In genomic region chr15:76135516-76135915, GRCh38 we compare ENCODE assay signal across 18 cellular contexts.
"Had no signal": no experiment of that assay in that cellular context is flagged by ENCODE, and none has a peak within 500 bp of the region (broad histone marks: within the 10 kb centered on the region; RNA-seq: fewer than 3 reads in every experiment).

No MANE protein-coding gene starts in this region.

- ATAC-seq: Panc1, PC-3 had no signal

- H3K9ac ChIP-seq: SK-N-SH had no signal

- H3K27ac ChIP-seq: RWPE1 had no signal

- DNase-seq: KBM-7, MV-4-11, NCI-H1048, NCI-H1105, NCI-H1417, NCI-H1436 treated with DMSO at 0.1 percent for 48 hours, NCI-H1694, NCI-H187 treated with DMSO at 0.1 percent for 48 hours, NCI-H2029 treated with DMSO at 0.1 percent for 48 hours, NCI-H2171 treated with DMSO at 0.1 percent for 48 hours, NCI-H524 treated with DMSO at 0.1 percent for 48 hours, NCI-H69, NCI-H774, PC-3, SHP77, SK-N-SH had no signal

- H3K4me2 ChIP-seq: SK-N-SH had no signal

- H3K9me3 ChIP-seq: SK-N-SH had no signal
